ENCODE assay signal across 8 cellular contexts in genomic region chr17:69581061-69581955, GRCh38.
DNase-seq lines count a peak whose midpoint lies in the region; ATAC-seq, FAIRE-seq and TF ChIP-seq lines count a peak whose summit lies in the region.

No MANE protein-coding gene starts in this region.

- TF ChIP-seq CTCF in IMR-90 (conservative IDR thresholded peaks at IDR 0.05; ENCODE audit: low read depth, low read length) (no peak), endothelial cell (IDR thresholded peaks at IDR 0.05; ENCODE audit: unreplicated experiment) (no peak), foreskin keratinocyte (conservative IDR thresholded peaks at IDR 0.05) (no peak)

- dilution Hi-C loops in IMR-90 (cut with HindIII; ENCODE audit: low sequenced_read_pairs, unreplicated experiment): no loop called here

- peak overlapping the region; percentile 40 for H2BK5ac ChIP-seq in IMR-90 (ENCODE audit: low read depth, low read length, poor library complexity, severe bottlenecking)

- in situ Hi-C loops in IMR-90 (cut with MboI; ENCODE audit: low sequenced_read_pairs): no loop called here

- H3K27me3 ChIP-seq in IMR-90 (ENCODE audit: control insufficient read depth, insufficient read depth, low read length) (no peaks in the 10 kb centered on the region), foreskin keratinocyte (peaks cover 4% of the 10 kb centered on the region)

- H3K9me1 ChIP-seq in IMR-90 (ENCODE audit: insufficient read depth, low read length): peaks cover 3% of the 10 kb centered on the region

- H3K4me3 Mint-ChIP-seq in endothelial cell (ENCODE audit: unreplicated experiment): no peak overlapping the region

- peak overlapping the region; percentile 32; the same call in 1 of the 2 replicates for H4K91ac ChIP-seq in IMR-90 (ENCODE audit: insufficient read depth, low read depth, low read length)

- H4K5ac ChIP-seq in IMR-90 (ENCODE audit: low read depth, low read length): peak overlapping the region; percentile 49

- DNase-seq in GM12891 (ENCODE audit: insufficient read length, low spot score): peak; percentile 11
- peak; percentile 47 for DNase-seq in IMR-90
- peak; percentile 10 for DNase-seq in endothelial cell (ENCODE audit: low spot score)
- no peak for DNase-seq in SW480 (ENCODE audit: low spot score)
- DNase-seq in foreskin keratinocyte: no peak
- no peak for DNase-seq in NCI-H69 (lab: John Stamatoyannopoulos, UW)
- DNase-seq in HEK293T (ENCODE audit: extremely low spot score): no peak

- H3K4me1 Mint-ChIP-seq in endothelial cell (ENCODE audit: unreplicated experiment): peaks cover 34% of the 10 kb centered on the region

- H2BK20ac ChIP-seq in IMR-90 (ENCODE audit: low read depth, low read length): peak overlapping the region; percentile 80; the same call in 1 of the 2 replicates

- 90% methylated on average over 9 of the region's 18 CpGs; no CpG with 5 or more reads in 1 of the 2 experiments for WGBS in IMR-90 (ENCODE audit: extremely low coverage in 2 of 2, insufficient read length in 1 of 2), 2 experiments

- H3K9me3 ChIP-seq in IMR-90 (ENCODE audit: control insufficient read depth, insufficient read depth, low read length): no peaks in the 10 kb centered on the region

- peak overlapping the region; percentile 65 for H3K4me2 ChIP-seq in IMR-90 (ENCODE audit: low read depth, low read length)

- intact Hi-C loops in IMR-90 (cut with micrococcal nuclease): no loop called here

- peak; percentile 87 for FAIRE-seq in GM12891 (lab: Jason Lieb, UNC)

- peak overlapping the region; percentile 62 for H2AK9ac ChIP-seq in IMR-90 (replicated peaks; ENCODE audit: low read depth, low read length, poor library complexity)

- no peak overlapping the region for H3K9ac ChIP-seq in IMR-90 (ENCODE audit: low read depth, low read length)

- no peaks in the 10 kb centered on the region for H3K9me3 Mint-ChIP-seq in endothelial cell (ENCODE audit: unreplicated experiment)

- H3K27ac ChIP-seq in IMR-90 (ENCODE audit: insufficient read depth, low read length) (peak overlapping the region; percentile 80; the same call in 1 of the 2 replicates), foreskin keratinocyte (no peak overlapping the region)

- H3K23ac ChIP-seq in IMR-90 (ENCODE audit: low read depth, low read length): no peak overlapping the region

- BruUV-seq in IMR-90 (replicated peaks; lab: Mats Ljungman, UMichigan): no TSS peak

- no peaks in the 10 kb centered on the region for H4K20me1 ChIP-seq in IMR-90 (ENCODE audit: insufficient read depth, low read length)

- H3K79me1 ChIP-seq in IMR-90 (ENCODE audit: low read depth in 1 of 2, low read length in 2 of 2): no peaks in the 10 kb centered on the region

- peak overlapping the region; percentile 87; the same call in 1 of the 2 replicates for H2BK120ac ChIP-seq in IMR-90 (ENCODE audit: low read depth, low read length)

- TF ChIP-seq POLR2A in GM12891 (IDR thresholded peaks at IDR 0.05; ENCODE audit: low read depth, low read length) (no peak), IMR-90 (IDR thresholded peaks at IDR 0.05; ENCODE audit: low read depth, low read length) (no peak)

- H2AFZ ChIP-seq in IMR-90 (replicated peaks; ENCODE audit: low read length, poor library complexity): peak overlapping the region; percentile 60

- peak overlapping the region in 1 of 2 experiments; percentile 61; a peak in 2 of 4 replicates for H4K8ac ChIP-seq in IMR-90 (ENCODE audit: low read depth in 2 of 2, low read length in 2 of 2)

- H3K4me1 ChIP-seq in IMR-90 (ENCODE audit: control insufficient read depth, insufficient read depth, low read length) (peaks cover 4% of the 10 kb centered on the region), foreskin keratinocyte (no peaks in the 10 kb centered on the region)

- no peak overlapping the region for H3K4me3 ChIP-seq in IMR-90 (ENCODE audit: insufficient read depth, low read depth, low read length)

- CTCF ChIA-PET in IMR-90 (lab: Yijun Ruan, JAX): no interaction called here
- CTCF ChIA-PET in HEK293T (lab: Yijun Ruan, JAX): interaction anchor here (0.6 kb wide), 1 partner anchor 333 kb away, joined by 5 read pairs; no protein-coding TSS in a partner anchor

- TF ChIP-seq RAD21 in IMR-90 (IDR thresholded peaks at IDR 0.05; ENCODE audit: low read length): no peak

- H3K4ac ChIP-seq in IMR-90 (ENCODE audit: low read depth, low read length): peak overlapping the region; percentile 75

- ATAC-seq in GM21423 (IDR thresholded peaks at IDR 0.05; ENCODE audit: unreplicated experiment) (peak; percentile 77), IMR-90 (ENCODE audit: low read depth) (peak; percentile 48), foreskin keratinocyte (no peak)

- H2AK5ac ChIP-seq in IMR-90 (ENCODE audit: low read depth, low read length): peak overlapping the region; percentile 92

- H3K56ac ChIP-seq in IMR-90 (ENCODE audit: extremely low read depth, insufficient read depth, low read length): no peak overlapping the region

- peak overlapping the region; percentile 80 for H3K18ac ChIP-seq in IMR-90 (ENCODE audit: low read depth, low read length)

- H3K14ac ChIP-seq in IMR-90 (replicated peaks; ENCODE audit: low read depth, low read length): peak overlapping the region; percentile 76

- H3K27ac Mint-ChIP-seq in endothelial cell (ENCODE audit: unreplicated experiment): peak overlapping the region; percentile 76

- peak overlapping the region; percentile 81; the same call in 1 of the 3 replicates for H2BK15ac ChIP-seq in IMR-90 (ENCODE audit: low read depth, low read length)

- peaks cover 6% of the 10 kb centered on the region for H3K36me3 Mint-ChIP-seq in endothelial cell (ENCODE audit: low read depth, unreplicated experiment)

- no peaks in the 10 kb centered on the region for H3K36me3 ChIP-seq in IMR-90 (ENCODE audit: control insufficient read depth, insufficient read depth, low read length)

- H3K27me3 Mint-ChIP-seq in endothelial cell (ENCODE audit: unreplicated experiment): peaks cover 3% of the 10 kb centered on the region

- POLR2A ChIA-PET in IMR-90 (lab: Charles Lee; ENCODE audit: unreplicated experiment): no interaction called here
- POLR2A ChIA-PET in HEK293T (lab: Yijun Ruan, JAX): no interaction called here

TF ChIP-seq in GM12891, 5 proteins besides CTCF, POLR2A, EP300 and RAD21:
- TF ChIP-seq POU2F2 (IDR thresholded peaks at IDR 0.05; ENCODE audit: low read depth, low read length) (peak; percentile 73; the same call in 1 of the 2 replicates), POLR2AphosphoS5 (IDR thresholded peaks at IDR 0.05; ENCODE audit: low read depth, low read length) (no peak), PAX5 (IDR thresholded peaks at IDR 0.05; ENCODE audit: insufficient read depth, low read length, severe bottlenecking) (peak; percentile 83), SPI1 (IDR thresholded peaks at IDR 0.05; ENCODE audit: low read depth, low read length) (peak; percentile 52)

TF ChIP-seq in IMR-90, 13 proteins besides CTCF, POLR2A, EP300 and RAD21:
- no peak for TF ChIP-seq RCOR1 (IDR thresholded peaks at IDR 0.05; ENCODE audit: insufficient replicate concordance, low read length)
- no peak for TF ChIP-seq FOS (IDR thresholded peaks at IDR 0.05; ENCODE audit: low read depth, low read length)

TF ChIP-seq in HEK293T, 16 proteins besides CTCF, POLR2A, EP300 and RAD21:
- TF ChIP-seq FOXK2 (IDR thresholded peaks at IDR 0.05) (no peak), SP1 (IDR thresholded peaks at IDR 0.05) (no peak), LEF1 (IDR thresholded peaks at IDR 0.05; ENCODE audit: borderline replicate concordance) (no peak), PKNOX1 (IDR thresholded peaks at IDR 0.05) (no peak), TARDBP (IDR thresholded peaks at IDR 0.05) (no peak), ARNT (IDR thresholded peaks at IDR 0.05) (no peak), NFRKB (IDR thresholded peaks at IDR 0.05) (no peak), ZNF384 (IDR thresholded peaks at IDR 0.05) (no peak), HDGF (IDR thresholded peaks at IDR 0.05; ENCODE audit: borderline replicate concordance) (no peak), BHLHE40 (IDR thresholded peaks at IDR 0.05; ENCODE audit: borderline replicate concordance) (no peak), L3MBTL2 (conservative IDR thresholded peaks at IDR 0.05) (no peak), FOXA1 (IDR thresholded peaks at IDR 0.05) (no peak), CTBP1 (IDR thresholded peaks at IDR 0.05; ENCODE audit: borderline replicate concordance) (no peak), FOXM1 (IDR thresholded peaks at IDR 0.05; ENCODE audit: borderline replicate concordance) (no peak), SUZ12 (IDR thresholded peaks at IDR 0.05) (no peak), ELF4 (IDR thresholded peaks at IDR 0.05) (no peak)

Comparison
In these comparisons a context has a peak if more than half of its experiments do, and no peak if none do; other contexts are left out.
1. DNase-seq: peak in GM12891 (single experiment), IMR-90 (single experiment) and endothelial cell (single experiment); none in SW480 (single experiment), foreskin keratinocyte (0 of 2), NCI-H69 (single experiment) and HEK293T (single experiment).